12 cellular contexts compared by ENCODE assay signal in the genomic region with DNA sequence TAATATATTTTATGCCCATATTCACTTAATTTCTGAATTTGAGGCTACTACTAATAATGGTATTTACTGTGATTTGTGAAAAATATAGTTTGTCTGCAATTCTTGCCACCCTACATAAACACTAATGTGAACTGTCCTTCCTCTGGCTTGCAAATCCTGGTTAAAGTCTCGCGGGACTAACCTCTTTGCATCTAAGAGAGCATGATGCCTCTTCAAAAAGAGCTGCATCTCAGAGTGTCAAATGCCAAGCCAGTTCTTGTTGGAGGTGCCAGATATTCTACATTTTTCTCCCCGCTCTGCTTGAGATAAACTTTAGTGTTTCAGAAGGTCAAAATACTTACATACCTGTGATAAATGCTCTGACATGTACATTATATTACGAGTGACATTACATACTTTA. TPM values are rescaled to one million over a fixed set of nuclear protein-coding genes. Genes with fewer than 3 reads are reported as not detected.
DNase-seq lines count a peak whose midpoint lies in the region; ATAC-seq, FAIRE-seq and TF ChIP-seq lines count a peak whose summit lies in the region.
"Had no signal": no experiment of that assay in that cellular context is flagged by ENCODE, and none has a peak within 500 bp of the region (broad histone marks: within the 10 kb centered on the region; RNA-seq: fewer than 3 reads in every experiment).

No MANE protein-coding gene starts in this region.

- POLR2A ChIA-PET in A549 (lab: Yijun Ruan, JAX): no interaction called here

- no peak for ATAC-seq in A549
- ATAC-seq in GM18498 (IDR thresholded peaks at IDR 0.05; ENCODE audit: unreplicated experiment): no peak
- ATAC-seq in GM21515 (IDR thresholded peaks at IDR 0.05; ENCODE audit: unreplicated experiment): no peak

- TF ChIP-seq CTCF in A549 (IDR thresholded peaks at IDR 0.05) (no peak), H9 (conservative IDR thresholded peaks at IDR 0.05) (no peak), dorsolateral prefrontal cortex (IDR thresholded peaks at IDR 0.05 in 54 of 56, conservative IDR thresholded peaks at IDR 0.05 in 2 of 56; ENCODE audit: low read depth in 1 of 56, partially characterized antibody in 56 of 56) (no peak)

- peaks cover 7 to 20% (median 17%) of the 10 kb centered on the region in 3 experiments for H3K36me3 Mint-ChIP-seq in H9 (ENCODE audit: insufficient read depth in 1 of 3, low read depth in 3 of 3)
- H3K36me3 Mint-ChIP-seq in T-helper 2 cell treated with Interferon-gamma antibody and Interleukin-4, amounts not matched to agents 5 μg/mL and 100 μg/mL, for 36 hours (ENCODE audit: low read depth): no peaks in the 10 kb centered on the region
- H3K36me3 Mint-ChIP-seq: CD14-positive monocyte had no signal

- no peaks in the 10 kb centered on the region for H3K36me3 ChIP-seq in mucosa of stomach (ENCODE audit: control insufficient read depth, insufficient read depth, low read length)

- no peak overlapping the region for H2BK20ac ChIP-seq in H9 (ENCODE audit: low read depth, low read length, poor library complexity, severe bottlenecking)

- no peak for FAIRE-seq in A549 (lab: Jason Lieb, UNC)

- no peak overlapping the region for H4K8ac ChIP-seq in H9 (replicated peaks; ENCODE audit: insufficient read length, low read depth, low read length)

- no peak for TF ChIP-seq EP300 in A549 (IDR thresholded peaks at IDR 0.05)

- H3K9ac ChIP-seq in H9 (ENCODE audit: extremely low read depth, insufficient read length, low read length) (peak overlapping the region; percentile 26), mucosa of stomach (ENCODE audit: low read length) (peak overlapping the region; percentile 95)

- no peaks in the 10 kb centered on the region for H4K20me1 ChIP-seq in H9 (ENCODE audit: control insufficient read depth, insufficient read depth, insufficient read length)

- CTCF ChIA-PET in A549 (lab: Yijun Ruan, JAX): interaction anchor here (0.8 to 1.8 kb wide), 4 partner anchors 9 to 166 kb away, joined by 3 to 11 read pairs (median 4); no protein-coding TSS in a partner anchor

- no peak overlapping the region for H3T11ph ChIP-seq in H9 (ENCODE audit: low read length)

- H3K27ac ChIP-seq in A549: peak overlapping the region in 1 of 2 experiments; percentile 39; a peak in 1 of 6 replicates
- H3K27ac ChIP-seq in H9 (ENCODE audit: insufficient read length, low read depth, low read length): no peak overlapping the region
- H3K27ac ChIP-seq in dorsolateral prefrontal cortex: peak overlapping the region in 2 of 59 donors; percentile 6 to 17

- peak overlapping the region in 1 of 3 experiments; percentile 11; a peak in 2 of 7 replicates for H3K27ac Mint-ChIP-seq in H9
- no peak overlapping the region for H3K27ac Mint-ChIP-seq in T-helper 2 cell treated with Interferon-gamma antibody and Interleukin-4, amounts not matched to agents 5 μg/mL and 100 μg/mL, for 36 hours
- H3K27ac Mint-ChIP-seq: CD14-positive monocyte had no signal

- H3K27me3 ChIP-seq in H9 (ENCODE audit: insufficient read depth, low read length) (no peaks in the 10 kb centered on the region), dorsolateral prefrontal cortex (peaks cover 0 to 18% (median 0%) of the 10 kb centered on the region in 45 donors), mucosa of stomach (ENCODE audit: control insufficient read depth, insufficient read depth, low read length) (no peaks in the 10 kb centered on the region)

- H4K91ac ChIP-seq in H9 (ENCODE audit: insufficient read length, low read depth, low read length): no peak overlapping the region

- H3K4me3 ChIP-seq in A549 (peak overlapping the region; percentile 77), dorsolateral prefrontal cortex (peak overlapping the region in 56 of 59 donors; percentile 1 to 81 (median 66)), mucosa of stomach (ENCODE audit: low read length) (no peak overlapping the region)

- peaks cover 6% of the 10 kb centered on the region; the same call in 1 of the 2 replicates for H3K79me2 ChIP-seq in H9 (ENCODE audit: insufficient read depth, low read length)

- no peak overlapping the region for H3K4ac ChIP-seq in H9 (ENCODE audit: low read depth, low read length)

- DNase-seq in A549 (ENCODE audit: low read depth in 1 of 2, low spot score in 1 of 2) (no peak), H9 (no peak), dorsolateral prefrontal cortex (no peak), OCI-M1 (lab: John Stamatoyannopoulos, UW) (no peak)
- no peak for DNase-seq in T-helper 2 cell treated with Interferon-gamma antibody and Interleukin-4, amounts not matched to agents 5 μg/mL and 100 μg/mL, for 36 hours (ENCODE audit: low spot score)
- DNase-seq: aorta, MM.1S, SIG-M5 had no signal

- peaks cover 5% of the 10 kb centered on the region for H3K79me1 ChIP-seq in H9 (ENCODE audit: insufficient read depth, low read depth, low read length, poor library complexity, severe bottlenecking)

- peaks cover 46% of the 10 kb centered on the region for H3K4me1 ChIP-seq in A549
- H3K4me1 ChIP-seq in H9 (ENCODE audit: insufficient read depth, low read length): no peaks in the 10 kb centered on the region; the same call in 1 of the 2 replicates
- peaks cover 34% of the 10 kb centered on the region for H3K4me1 ChIP-seq in mucosa of stomach (ENCODE audit: control insufficient read depth, insufficient read depth, low read length)

- peaks cover 44 to 48% of the 10 kb centered on the region in 2 experiments for H3K4me1 Mint-ChIP-seq in H9
- H3K4me1 Mint-ChIP-seq in T-helper 2 cell treated with Interferon-gamma antibody and Interleukin-4, amounts not matched to agents 5 μg/mL and 100 μg/mL, for 36 hours (ENCODE audit: low read depth): peaks cover 8% of the 10 kb centered on the region

- H2AFZ ChIP-seq in H9 (ENCODE audit: low read length): no peak overlapping the region

- no peak for TF ChIP-seq RAD21 in A549 (conservative IDR thresholded peaks at IDR 0.05 in 1 of 2, IDR thresholded peaks at IDR 0.05 in 1 of 2)

- H2AK5ac ChIP-seq in H9 (ENCODE audit: insufficient read length, low read length): no peak overlapping the region

- H3K4me2 ChIP-seq in A549 (peak overlapping the region; percentile 89), H9 (ENCODE audit: insufficient read depth, insufficient read length, low read length) (peak overlapping the region; percentile 98)

- H3K27me3 Mint-ChIP-seq in H9 (ENCODE audit: low read depth): no peaks in the 10 kb centered on the region
- peaks cover 32% of the 10 kb centered on the region for H3K27me3 Mint-ChIP-seq in T-helper 2 cell treated with Interferon-gamma antibody and Interleukin-4, amounts not matched to agents 5 μg/mL and 100 μg/mL, for 36 hours (ENCODE audit: low read depth)

- no peak overlapping the region for H3K23ac ChIP-seq in H9 (ENCODE audit: insufficient read length, low read depth, low read length)

- H3K23me2 ChIP-seq in H9 (ENCODE audit: insufficient read length, low read depth, low read length, poor library complexity, severe bottlenecking): peaks cover 7% of the 10 kb centered on the region

- peak overlapping the region; percentile 72 to 94 for H3K4me3 Mint-ChIP-seq in H9
- no peak overlapping the region for H3K4me3 Mint-ChIP-seq in T-helper 2 cell treated with Interferon-gamma antibody and Interleukin-4, amounts not matched to agents 5 μg/mL and 100 μg/mL, for 36 hours

- no peak overlapping the region for H2BK5ac ChIP-seq in H9 (ENCODE audit: insufficient read length, low read length)

- H2BK15ac ChIP-seq in H9 (ENCODE audit: low read depth, low read length): no peak overlapping the region

- H3K9me3 Mint-ChIP-seq in H9: no peaks in the 10 kb centered on the region; a peak in 2 of 5 replicates
- H3K9me3 Mint-ChIP-seq in T-helper 2 cell treated with Interferon-gamma antibody and Interleukin-4, amounts not matched to agents 5 μg/mL and 100 μg/mL, for 36 hours: no peaks in the 10 kb centered on the region

- no peak for TF ChIP-seq POLR2A in A549 (IDR thresholded peaks at IDR 0.05; ENCODE audit: low read length)

- no peak overlapping the region for H3K14ac ChIP-seq in H9 (ENCODE audit: insufficient read depth, low read length)

- no peak overlapping the region for H2BK120ac ChIP-seq in H9 (ENCODE audit: low read depth, low read length, poor library complexity, severe bottlenecking)

- no peaks in the 10 kb centered on the region for H3K9me3 ChIP-seq in A549
- no peaks in the 10 kb centered on the region for H3K9me3 ChIP-seq in H9 (ENCODE audit: control insufficient read depth, low read depth, low read length)
- no peaks in the 10 kb centered on the region for H3K9me3 ChIP-seq in mucosa of stomach (ENCODE audit: control insufficient read depth, low read length)

- H4K5ac ChIP-seq in H9 (ENCODE audit: insufficient read length, low read depth, low read length): no peak overlapping the region

- intact Hi-C loops in dorsolateral prefrontal cortex (cut with DNase I): loop anchor here (10.0 kb wide), 3 partner anchors 104 to 246 kb away; no protein-coding TSS in a partner anchor

- H2BK12ac ChIP-seq in H9 (ENCODE audit: insufficient read length, low read depth, low read length): no peak overlapping the region

- no peak overlapping the region for H3K56ac ChIP-seq in H9 (ENCODE audit: insufficient read length, low read depth, low read length)

- WGBS in A549 (ENCODE audit: missing lambda C conversion rate): 88% methylated on average over 4 of the region's 4 CpGs
- WGBS in H9 (ENCODE audit: extremely low coverage, insufficient read length, low lambda C conversion rate): no CpG with 5 or more reads among the region's 4 CpGs

- no peak overlapping the region for H3K18ac ChIP-seq in H9 (ENCODE audit: insufficient read length, low read depth, low read length)

TF ChIP-seq in A549, 52 proteins besides CTCF, POLR2A, EP300 and RAD21 (continues in another document):
- TF ChIP-seq PHF8 (IDR thresholded peaks at IDR 0.05; ENCODE audit: borderline replicate concordance, low read depth): no peak
- TF ChIP-seq, protein P1, sequence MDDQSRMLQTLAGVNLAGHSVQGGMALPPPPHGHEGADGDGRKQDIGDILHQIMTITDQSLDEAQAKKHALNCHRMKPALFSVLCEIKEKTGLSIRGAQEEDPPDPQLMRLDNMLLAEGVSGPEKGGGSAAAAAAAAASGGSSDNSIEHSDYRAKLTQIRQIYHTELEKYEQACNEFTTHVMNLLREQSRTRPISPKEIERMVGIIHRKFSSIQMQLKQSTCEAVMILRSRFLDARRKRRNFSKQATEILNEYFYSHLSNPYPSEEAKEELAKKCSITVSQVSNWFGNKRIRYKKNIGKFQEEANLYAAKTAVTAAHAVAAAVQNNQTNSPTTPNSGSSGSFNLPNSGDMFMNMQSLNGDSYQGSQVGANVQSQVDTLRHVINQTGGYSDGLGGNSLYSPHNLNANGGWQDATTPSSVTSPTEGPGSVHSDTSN (IDR thresholded peaks at IDR 0.05): no peak
- TF ChIP-seq FOSB (CRISPR knock-in tag; IDR thresholded peaks at IDR 0.05): no peak

RNA-seq across cellular contexts. Expression of a gene that starts 2.1 kb away (rescaled TPM):
- polyA plus RNA-seq in A549 (2011; rRNA removed) (17.0 and 21.6 TPM in 2 replicates), A549 (2017; fragmentation: RNase III; extraction: RNeasy Plus Mini Kit Qiagen cat#74134 plus additional on column Dnase treatment) (5.0 to 5.4 TPM (median 5.1 TPM) in 3 replicates)
- polyA plus RNA-seq in A549 (2012; cell fraction: cytosol; rRNA removed): 2.6 and 3.7 TPM in 2 replicates
- polyA plus RNA-seq in A549 (2012; cell fraction: nucleus; rRNA removed): 2.4 and 4.7 TPM in 2 replicates
- polyA minus RNA-seq in A549 (2011; rRNA and poly(A)+ RNA removed): 21.9 and 23.8 TPM in 2 replicates
- total RNA-seq in H9 (2021) (35.5 and 39.1 TPM in 2 replicates), dorsolateral prefrontal cortex (10 to 100 TPM in 75 of 120 experiments, 1 to 10 TPM in 45; 4.9 to 25.0 (median 11.0) TPM)
- polyA plus RNA-seq: CD14-positive monocyte had no signal
